ENCODE assay signal across 9 cellular contexts in genomic region chr19:5403968-5404640, GRCh38. TPM values are rescaled to one million over a fixed set of nuclear protein-coding genes. Genes with fewer than 3 reads are reported as not detected.
DNase-seq lines count a peak whose midpoint lies in the region; ATAC-seq and TF ChIP-seq lines count a peak whose summit lies in the region.
"Had no signal": no experiment of that assay in that cellular context is flagged by ENCODE, and none has a peak within 500 bp of the region (broad histone marks: within the 10 kb centered on the region; RNA-seq: fewer than 3 reads in every experiment).

No MANE protein-coding gene starts in this region.

- H3K4me2 ChIP-seq in OCI-LY7 (ENCODE audit: low read length): no peak overlapping the region
- no peak overlapping the region for H3K4me2 ChIP-seq in fibroblast of lung (ENCODE audit: extremely low read depth, insufficient read depth, low read length)

- intact Hi-C loops in OCI-LY7 (cut with micrococcal nuclease; ENCODE audit: unreplicated experiment): no loop called here
- intact Hi-C loops in thyroid gland (cut with DNase I): no loop called here

- no peak for ATAC-seq in HG03378 (IDR thresholded peaks at IDR 0.05; ENCODE audit: unreplicated experiment)

- BruUV-seq in OCI-LY7 (replicated peaks; lab: Mats Ljungman, UMichigan): no TSS peak

- H3K9ac ChIP-seq in fibroblast of lung (ENCODE audit: insufficient read depth, low read length): no peak overlapping the region

- H2AFZ ChIP-seq in OCI-LY7 (ENCODE audit: low read length) (no peak overlapping the region), fibroblast of lung (ENCODE audit: low read length) (no peak overlapping the region)

- no peaks in the 10 kb centered on the region for H3K9me3 ChIP-seq in OCI-LY7 (ENCODE audit: low read length)
- H3K9me3 ChIP-seq in fibroblast of lung (ENCODE audit: control insufficient read depth, insufficient read depth, low read depth, low read length): no peaks in the 10 kb centered on the region
- H3K9me3 ChIP-seq in thyroid gland: no peaks in the 10 kb centered on the region

- CTCF ChIA-PET in OCI-LY7 (lab: Charles Lee; ENCODE audit: unreplicated experiment): no interaction called here

- no peak for TF ChIP-seq POLR2A in thyroid gland (IDR thresholded peaks at IDR 0.05)

- H3K9me2 ChIP-seq in OCI-LY7 (ENCODE audit: insufficient read depth, low read length): no peaks in the 10 kb centered on the region

- H3K27me3 ChIP-seq in fibroblast of lung (ENCODE audit: control insufficient read depth, insufficient read depth, low read length) (no peaks in the 10 kb centered on the region), thyroid gland (no peaks in the 10 kb centered on the region)

- H3K79me2 ChIP-seq in OCI-LY7 (ENCODE audit: insufficient read depth, low read depth, low read length): no peaks in the 10 kb centered on the region
- no peaks in the 10 kb centered on the region for H3K79me2 ChIP-seq in fibroblast of lung (ENCODE audit: control insufficient read depth, insufficient read depth, low read length)

- H3K4me3 ChIP-seq in GM12864 (ENCODE audit: low read depth, low read length) (no peak overlapping the region), OCI-LY7 (ENCODE audit: low read depth, low read length, poor library complexity, severe bottlenecking) (no peak overlapping the region), fibroblast of lung (replicated peaks in 1 of 4; ENCODE audit: control extremely low read depth in 1 of 4, insufficient read depth in 1 of 4, low read depth in 3 of 4, low read length in 4 of 4) (no peak overlapping the region), thyroid gland (replicated peaks in 1 of 3) (no peak overlapping the region)

- peak; percentile 8 for DNase-seq in GM12864 (ENCODE audit: low read depth)
- DNase-seq in OCI-LY7 (ENCODE audit: low spot score): peak; percentile 73
- DNase-seq in activated T-cell treated with anti-CD3 and anti-CD28 coated beads, Interleukin-2, amount 50 U/mL, for 1 hour: peak; percentile 59
- DNase-seq in fibroblast of lung (ENCODE audit: low read depth in 2 of 2): peak; percentile 79 to 83
- DNase-seq in non-pigmented ciliary epithelial cell (ENCODE audit: low read depth): peak; percentile 52
- DNase-seq in thyroid gland: peak; percentile 69 to 90
- DNase-seq in NCI-H1694 treated with DMSO at 0.1 percent for 48 hours (lab: John Stamatoyannopoulos, UW): no peak

- 4 to 8% methylated on average over 12 of the region's 12 CpGs for WGBS in thyroid gland, 2 donors

- H4K20me1 ChIP-seq in OCI-LY7 (ENCODE audit: insufficient read depth, low read length) (no peaks in the 10 kb centered on the region), fibroblast of lung (ENCODE audit: control insufficient read depth, extremely low read depth, insufficient read depth, low read length) (no peaks in the 10 kb centered on the region)

- H3K4me1 ChIP-seq in OCI-LY7 (ENCODE audit: insufficient read depth, low read length, poor library complexity, severe bottlenecking): no peaks in the 10 kb centered on the region
- no peaks in the 10 kb centered on the region for H3K4me1 ChIP-seq in fibroblast of lung (ENCODE audit: control insufficient read depth, extremely low read depth, insufficient read depth, low read length)
- H3K4me1 ChIP-seq in thyroid gland: no peaks in the 10 kb centered on the region

- POLR2A ChIA-PET in OCI-LY7 (lab: Charles Lee): interaction anchor here (0.6 kb wide), 1 partner anchor 223 kb away, joined by 4 read pairs; no protein-coding TSS in a partner anchor

- H3K36me3 ChIP-seq in OCI-LY7 (ENCODE audit: insufficient read depth, low read length): no peaks in the 10 kb centered on the region
- no peaks in the 10 kb centered on the region for H3K36me3 ChIP-seq in fibroblast of lung (ENCODE audit: control insufficient read depth, insufficient read depth, low read length)
- no peaks in the 10 kb centered on the region for H3K36me3 ChIP-seq in thyroid gland

- TF ChIP-seq CTCF in GM12864 (IDR thresholded peaks at IDR 0.05; ENCODE audit: low read depth, low read length, missing control alignments): no peak
- TF ChIP-seq CTCF in OCI-LY7 (conservative IDR thresholded peaks at IDR 0.05; ENCODE audit: low read length): no peak
- no peak for TF ChIP-seq CTCF in fibroblast of lung (conservative IDR thresholded peaks at IDR 0.05 in 1 of 2, IDR thresholded peaks at IDR 0.05 in 1 of 2; ENCODE audit: low read depth in 1 of 2, low read length in 2 of 2)
- no peak for TF ChIP-seq CTCF in thyroid gland (IDR thresholded peaks at IDR 0.05)

- H3K27ac ChIP-seq in OCI-LY7 (ENCODE audit: low read depth, low read length, poor library complexity, severe bottlenecking): no peak overlapping the region
- H3K27ac ChIP-seq in fibroblast of lung (ENCODE audit: insufficient read depth, low read length): no peak overlapping the region
- H3K27ac ChIP-seq in thyroid gland: no peak overlapping the region

RNA-seq across cellular contexts. Expression of gene ZNRF4, which starts 51.1 kb away (rescaled TPM):
- total RNA-seq in OCI-LY7 (2014; rRNA removed; shearing (Covaris generic)): not detected in 2 replicates
- total RNA-seq in OCI-LY7 (2022) (not detected in 2 replicates), fibroblast of lung (not detected in 2 replicates), thyroid gland (under 1 TPM in 1 of 4 donors, not detected in 3; 0.40 TPM)
- not detected in 2 replicates for polyA plus RNA-seq in fibroblast of lung
- polyA plus RNA-seq in fibroblast of lung (2012): not detected in 2 replicates
- polyA minus RNA-seq in fibroblast of lung (ENCODE audit: low replicate concordance): not detected in 2 replicates
- total RNA-seq: T-helper 1 cell treated with Interleukin-12 subunit alpha and Interleukin-12 subunit beta and Interleukin-4 antibody, amounts not matched to agents 30 ng/mL and 1 ng/mL, for 36 hours had no signal
